Comparison of ENCODE assay signal across 8 cellular contexts in the genomic region with DNA sequence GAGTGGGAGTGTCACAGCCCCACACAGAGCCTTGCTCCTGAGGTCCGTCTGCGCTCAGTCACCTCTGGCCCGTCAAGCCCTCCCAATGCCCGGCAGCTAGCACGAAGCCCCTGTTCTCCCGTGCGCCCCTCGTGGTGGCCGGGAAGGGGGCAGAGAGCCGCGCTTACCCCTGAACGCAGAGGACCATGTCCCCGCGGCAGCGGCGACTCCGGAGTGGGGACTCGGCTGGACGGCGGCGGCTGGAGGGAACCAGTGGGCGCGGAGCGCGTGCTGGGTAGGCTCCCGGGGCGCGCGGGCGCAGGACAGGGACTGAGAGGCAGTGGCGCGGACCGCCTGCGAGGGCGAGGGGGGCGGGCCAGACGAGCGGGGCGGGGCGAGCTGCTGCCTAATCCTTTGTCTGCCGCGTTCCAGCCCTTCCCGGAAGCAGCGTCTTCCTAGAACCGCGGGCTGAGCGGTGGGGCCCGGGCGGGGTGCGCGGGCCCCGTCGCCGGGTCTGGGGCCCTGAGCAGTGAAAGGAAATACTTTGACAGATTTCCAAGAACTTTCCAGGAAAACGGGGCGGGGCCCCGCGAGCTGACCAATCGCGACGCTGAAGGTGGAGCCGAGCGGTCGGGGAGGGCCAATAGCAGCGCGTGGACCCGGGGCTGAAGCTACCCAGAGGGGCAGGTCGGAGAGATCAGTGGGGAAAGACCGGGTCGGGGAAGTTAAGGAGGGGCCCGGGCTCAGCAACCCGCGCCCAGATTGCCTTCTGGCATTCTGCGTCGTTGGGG. TPM values are rescaled to one million over a fixed set of nuclear protein-coding genes. Genes with fewer than 3 reads are reported as not detected.
DNase-seq lines count a peak whose midpoint lies in the region; ATAC-seq, FAIRE-seq and TF ChIP-seq lines count a peak whose summit lies in the region.

A gene with protein sequence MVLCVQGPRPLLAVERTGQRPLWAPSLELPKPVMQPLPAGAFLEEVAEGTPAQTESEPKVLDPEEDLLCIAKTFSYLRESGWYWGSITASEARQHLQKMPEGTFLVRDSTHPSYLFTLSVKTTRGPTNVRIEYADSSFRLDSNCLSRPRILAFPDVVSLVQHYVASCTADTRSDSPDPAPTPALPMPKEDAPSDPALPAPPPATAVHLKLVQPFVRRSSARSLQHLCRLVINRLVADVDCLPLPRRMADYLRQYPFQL (minus strand): TSS at position 311 of the 770 bp plus-strand sequence. CDS start 124 bp downstream, at position 187.

- ATAC-seq in GM18858 (IDR thresholded peaks at IDR 0.05; ENCODE audit: unreplicated experiment), result peak; percentile 49
- ATAC-seq in HG03066 (IDR thresholded peaks at IDR 0.05; ENCODE audit: low read depth, unreplicated experiment), result peak; percentile 76

- no peak for FAIRE-seq in bronchial epithelial cell (lab: Jason Lieb, UNC)

- TF ChIP-seq CTCF in WI38 (IDR thresholded peaks at IDR 0.05; ENCODE audit: low read depth, low read length), result peak; percentile 43
- TF ChIP-seq CTCF in bronchial epithelial cell (IDR thresholded peaks at IDR 0.05; ENCODE audit: insufficient read depth, low read length, severe bottlenecking), result peak; percentile 46

- H3K36me3 ChIP-seq in bronchial epithelial cell (ENCODE audit: control insufficient read depth, insufficient read depth, low read length), result peaks cover 9% of the 10 kb centered on the region

- H3K4me3 ChIP-seq in WI38 (ENCODE audit: low read depth, low read length), result peak within 1 kb of the TSS; percentile 71
- peak within 1 kb of the TSS; percentile 81 for H3K4me3 ChIP-seq in bronchial epithelial cell (ENCODE audit: low read depth, low read length)

- DNase-seq in AG08395 (ENCODE audit: low spot score) (peak; percentile 93), NCI-H2196 treated with DMSO at 0.1 percent for 48 hours (lab: John Stamatoyannopoulos, UW; ENCODE audit: unreplicated experiment) (peak; percentile 70), bronchial epithelial cell (ENCODE audit: low read depth) (peak; percentile 88), inferior parietal cortex (ENCODE audit: extremely low spot score) (peak; percentile 83)
- DNase-seq in stimulated activated CD4-positive, alpha-beta T cell treated with anti-CD3 and anti-CD28 coated beads, Interleukin-12 subunit alpha, Interleukin-12 subunit beta, amount 100 ng/mL, for 24 hours (ENCODE audit: low read depth in 2 of 2), result peak; percentile 98 to 99

- no peaks in the 10 kb centered on the region for H3K27me3 ChIP-seq in bronchial epithelial cell (ENCODE audit: control insufficient read depth, insufficient read depth, low read length)

RNA-seq across cellular contexts. Expression of the gene that starts here (rescaled TPM):
- 0.26 and 0.77 TPM in 2 replicates for total RNA-seq in bronchial epithelial cell

Comparison
In these comparisons a context has a peak if more than half of its experiments do, and no peak if none do; other contexts are left out.
1. Peak in every context shown above with its lines: DNase-seq, ATAC-seq and H3K4me3 ChIP-seq.
2. Peak in DNase-seq and H3K4me3 ChIP-seq in bronchial epithelial cell; RNA of the gene not detected or under 1 TPM.